Comparison of ENCODE assay signal across 1 cellular context in genomic region chr17:64505320-64506200, GRCh38.
TF ChIP-seq lines count a peak whose summit lies in the region.

No MANE protein-coding gene starts in this region.

TF ChIP-seq in HepG2, 621 proteins besides CTCF, POLR2A, EP300 and RAD21 (continues in another document):
- TF ChIP-seq SSRP1 (CRISPR knock-in tag; IDR thresholded peaks at IDR 0.05) = peak; percentile 87
- TF ChIP-seq ZSCAN29 (CRISPR knock-in tag; conservative IDR thresholded peaks at IDR 0.05) = no peak
- TF ChIP-seq NR2F6 (IDR thresholded peaks at IDR 0.05) = no peak; the same call in 1 of the 2 replicates
- 0 out of 2 replicates have a peak, but pooled peaks have one; percentile 7 for TF ChIP-seq NR2F6 (CRISPR knock-in tag; IDR thresholded peaks at IDR 0.05)
- TF ChIP-seq HNRNPK (IDR thresholded peaks at IDR 0.05; ENCODE audit: low read depth, low read length, poor library complexity, severe bottlenecking) = no peak
- TF ChIP-seq ELF1 (CRISPR knock-in tag; IDR thresholded peaks at IDR 0.05) = peak; percentile 33; the same call in 1 of the 2 replicates
- TF ChIP-seq NKX3-1 (CRISPR knock-in tag; IDR thresholded peaks at IDR 0.05) = no peak
- TF ChIP-seq HOXA5 (CRISPR knock-in tag; IDR thresholded peaks at IDR 0.05) = peak; percentile 63; the same call in 1 of the 2 replicates
- peak; percentile 17; the same call in 1 of the 2 replicates for TF ChIP-seq TMF1 (CRISPR knock-in tag; IDR thresholded peaks at IDR 0.05; ENCODE audit: low read depth)
- TF ChIP-seq FOXA1 (IDR thresholded peaks at IDR 0.05) = no peak
- TF ChIP-seq FOXA1 (CRISPR knock-in tag; IDR thresholded peaks at IDR 0.05) = no peak
- TF ChIP-seq HHEX (CRISPR knock-in tag; IDR thresholded peaks at IDR 0.05) = 0 out of 2 replicates have a peak, but pooled peaks have one; percentile 6
- 0 out of 2 replicates have a peak, but pooled peaks have one; percentile 17 for TF ChIP-seq PCBP1 (IDR thresholded peaks at IDR 0.05; ENCODE audit: borderline replicate concordance, low read depth, low read length)
- TF ChIP-seq SOX13 (IDR thresholded peaks at IDR 0.05) = no peak
- peak in 1 of 2 experiments; percentile 45; a peak in 3 of 4 replicates for TF ChIP-seq SOX13 (CRISPR knock-in tag; conservative IDR thresholded peaks at IDR 0.05 in 1 of 2, IDR thresholded peaks at IDR 0.05 in 1 of 2)
- no peak for TF ChIP-seq SMARCE1 (IDR thresholded peaks at IDR 0.05; ENCODE audit: borderline replicate concordance)
- peak; percentile 95 for TF ChIP-seq ZNF263 (CRISPR knock-in tag; IDR thresholded peaks at IDR 0.05)
- 0 out of 2 replicates have a peak, but pooled peaks have one; percentile 55 for TF ChIP-seq ZNF674 (CRISPR knock-in tag; IDR thresholded peaks at IDR 0.05; ENCODE audit: low read depth)
- TF ChIP-seq NFRKB (IDR thresholded peaks at IDR 0.05) = peak; percentile 87
- peak; percentile 57; the same call in 1 of the 2 replicates for TF ChIP-seq ZNF44 (CRISPR knock-in tag; IDR thresholded peaks at IDR 0.05)
- TF ChIP-seq HOXD1 (CRISPR knock-in tag; IDR thresholded peaks at IDR 0.05) = 0 out of 2 replicates have a peak, but pooled peaks have one; percentile 36
- TF ChIP-seq DMAP1 (CRISPR knock-in tag; IDR thresholded peaks at IDR 0.05) = peak; percentile 91
- no peak; the same call in 1 of the 2 replicates for TF ChIP-seq ZNF614 (CRISPR knock-in tag; IDR thresholded peaks at IDR 0.05; ENCODE audit: borderline replicate concordance)
- peak; percentile 42; the same call in 1 of the 2 replicates for TF ChIP-seq NPAS2 (CRISPR knock-in tag; IDR thresholded peaks at IDR 0.05; ENCODE audit: borderline replicate concordance)
- TF ChIP-seq ZNF83 (CRISPR knock-in tag; IDR thresholded peaks at IDR 0.05; ENCODE audit: borderline replicate concordance) = no peak
- TF ChIP-seq CREBL2 (CRISPR knock-in tag; IDR thresholded peaks at IDR 0.05; ENCODE audit: borderline replicate concordance) = peak; percentile 100
- TF ChIP-seq ZSCAN31 (CRISPR knock-in tag; IDR thresholded peaks at IDR 0.05; ENCODE audit: low read depth) = peak; percentile 85; the same call in 1 of the 2 replicates
- no peak for TF ChIP-seq SUZ12 (IDR thresholded peaks at IDR 0.05; ENCODE audit: low read depth, low read length)
- peak; percentile 57; the same call in 1 of the 2 replicates for TF ChIP-seq SPEN (CRISPR knock-in tag; IDR thresholded peaks at IDR 0.05; ENCODE audit: low read depth)
- 0 out of 2 replicates have a peak, but pooled peaks have one; percentile 59 for TF ChIP-seq ZIK1 (CRISPR knock-in tag; IDR thresholded peaks at IDR 0.05; ENCODE audit: borderline replicate concordance, low read depth)
- TF ChIP-seq ZNF280B (CRISPR knock-in tag; IDR thresholded peaks at IDR 0.05; ENCODE audit: borderline replicate concordance) = peak; percentile 60; the same call in 1 of the 2 replicates
- TF ChIP-seq ZNF616 (CRISPR knock-in tag; IDR thresholded peaks at IDR 0.05; ENCODE audit: low read depth) = no peak
- TF ChIP-seq HIC2 (CRISPR knock-in tag; IDR thresholded peaks at IDR 0.05; ENCODE audit: low read depth) = no peak
- no peak for TF ChIP-seq NR3C1 (CRISPR knock-in tag; IDR thresholded peaks at IDR 0.05)
- no peak; the same call in 1 of the 2 replicates for TF ChIP-seq MIXL1 (CRISPR knock-in tag; IDR thresholded peaks at IDR 0.05)
- TF ChIP-seq ZNF331 (CRISPR knock-in tag; IDR thresholded peaks at IDR 0.05) = peak; percentile 24; the same call in 1 of the 2 replicates
- TF ChIP-seq ETV5 (CRISPR knock-in tag; IDR thresholded peaks at IDR 0.05; ENCODE audit: borderline replicate concordance) = no peak
- no peak for TF ChIP-seq ZNF768 (CRISPR knock-in tag; IDR thresholded peaks at IDR 0.05)
- no peak for TF ChIP-seq ZBTB1 (CRISPR knock-in tag; IDR thresholded peaks at IDR 0.05; ENCODE audit: borderline replicate concordance)
- TF ChIP-seq HNF1B (CRISPR knock-in tag; IDR thresholded peaks at IDR 0.05) = no peak; the same call in 1 of the 2 replicates
- TF ChIP-seq RBFOX2 (IDR thresholded peaks at IDR 0.05; ENCODE audit: low read depth, low read length) = peak; percentile 66; the same call in 1 of the 2 replicates
- TF ChIP-seq CAMTA2 (CRISPR knock-in tag; IDR thresholded peaks at IDR 0.05; ENCODE audit: borderline replicate concordance) = no peak; the same call in none of the 2 replicates
- TF ChIP-seq MAX (IDR thresholded peaks at IDR 0.05) = peak; percentile 87
- TF ChIP-seq ZNF652 (CRISPR knock-in tag; IDR thresholded peaks at IDR 0.05; ENCODE audit: borderline replicate concordance, low read depth) = no peak
- 0 out of 2 replicates have a peak, but pooled peaks have one; percentile 62 for TF ChIP-seq ZNF143 (CRISPR knock-in tag; IDR thresholded peaks at IDR 0.05)
- no peak for TF ChIP-seq ZBTB4 (CRISPR knock-in tag; IDR thresholded peaks at IDR 0.05; ENCODE audit: borderline replicate concordance)
- no peak; the same call in 1 of the 2 replicates for TF ChIP-seq ZMAT3 (CRISPR knock-in tag; conservative IDR thresholded peaks at IDR 0.05)
- TF ChIP-seq POGK (CRISPR knock-in tag; conservative IDR thresholded peaks at IDR 0.05) = no peak
- TF ChIP-seq CENPBD1 (CRISPR knock-in tag; IDR thresholded peaks at IDR 0.05; ENCODE audit: borderline replicate concordance, low read depth) = no peak; the same call in 1 of the 2 replicates
- TF ChIP-seq FOXC1 (CRISPR knock-in tag; IDR thresholded peaks at IDR 0.05; ENCODE audit: borderline replicate concordance) = no peak
- peak; percentile 63 for TF ChIP-seq TFDP2 (CRISPR knock-in tag; IDR thresholded peaks at IDR 0.05)
- peak; percentile 66 for TF ChIP-seq XRCC5 (optimal IDR thresholded peaks at IDR 0.05; ENCODE audit: low read length)
- TF ChIP-seq ZHX1 (CRISPR knock-in tag; IDR thresholded peaks at IDR 0.05; ENCODE audit: low read depth) = peak; percentile 90
